ENCODE assay signal across 8 cellular contexts in genomic region chr19:2475702-2476450, GRCh38. TPM values are rescaled to one million over a fixed set of nuclear protein-coding genes. Genes with fewer than 3 reads are reported as not detected.
A peak's percentile ranks its signal among the peaks of the same experiment; 100 is the strongest.
DNase-seq lines count a peak whose midpoint lies in the region; ATAC-seq and TF ChIP-seq lines count a peak whose summit lies in the region.

A gene with protein sequence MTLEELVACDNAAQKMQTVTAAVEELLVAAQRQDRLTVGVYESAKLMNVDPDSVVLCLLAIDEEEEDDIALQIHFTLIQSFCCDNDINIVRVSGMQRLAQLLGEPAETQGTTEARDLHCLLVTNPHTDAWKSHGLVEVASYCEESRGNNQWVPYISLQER (plus strand): TSS chr19:2476127. CDS start chr19:2476359, 232 bp downstream.

- TF ChIP-seq CTCF in A673 (conservative IDR thresholded peaks at IDR 0.05; ENCODE audit: low read depth, low read length) (no peak), WERI-Rb-1 (IDR thresholded peaks at IDR 0.05; ENCODE audit: low read depth, low read length) (no peak), breast epithelium (IDR thresholded peaks at IDR 0.05) (peak in 2 of 3 donors; percentile 25 to 44)

- intact Hi-C loops in A673 (cut with micrococcal nuclease; ENCODE audit: unreplicated experiment) = loop anchor here (5.0 kb wide), 1 partner anchor 66 kb away; no protein-coding TSS in a partner anchor
- intact Hi-C loops in breast epithelium (cut with DNase I; ENCODE audit: low total_unique reads) = loop anchor here (5.0 kb wide), 1 partner anchor 101 kb away; no protein-coding TSS in a partner anchor

- peaks cover 33% of the 10 kb centered on the region for H3K4me1 ChIP-seq in A673 (ENCODE audit: insufficient read depth, low read length, poor library complexity, severe bottlenecking)
- H3K4me1 ChIP-seq in breast epithelium = peaks cover 0 to 11% of the 10 kb centered on the region in 2 donors

- H3K4me3 ChIP-seq in A673 (ENCODE audit: low read depth, low read length, poor library complexity, severe bottlenecking) (peak within 1 kb of the TSS; percentile 81), WERI-Rb-1 (ENCODE audit: low read depth, low read length) (peak within 1 kb of the TSS; percentile 83), breast epithelium (peak within 1 kb of the TSS; percentile 71 to 91 (median 79)), skin epidermis (peak within 1 kb of the TSS; percentile 58 to 98 (median 85))

- no peaks in the 10 kb centered on the region for H3K27me3 ChIP-seq in A673 (replicated peaks; ENCODE audit: insufficient read depth, low read depth, low read length, poor library complexity)
- peaks cover 5% of the 10 kb centered on the region for H3K27me3 ChIP-seq in WERI-Rb-1 (ENCODE audit: insufficient read depth, low read depth, severe bottlenecking)
- H3K27me3 ChIP-seq in breast epithelium = no peaks in the 10 kb centered on the region

- ATAC-seq in GM18861 (IDR thresholded peaks at IDR 0.05; ENCODE audit: unreplicated experiment) (peak; percentile 44), HG03135 (IDR thresholded peaks at IDR 0.05; ENCODE audit: unreplicated experiment) (peak; percentile 51)

- CTCF ChIA-PET in A673 (lab: Charles Lee) = interaction anchor here (0.6 to 3.6 kb wide), 7 partner anchors 18 to 161 kb away, joined by 3 to 23 read pairs (median 5); no protein-coding TSS in a partner anchor

- no TSS peak for BruUV-seq in A673 (replicated peaks; lab: Mats Ljungman, UMichigan)

- H3K9me3 ChIP-seq in A673 (ENCODE audit: low read depth, low read length, poor library complexity, severe bottlenecking) (no peaks in the 10 kb centered on the region), WERI-Rb-1 (ENCODE audit: severe bottlenecking) (no peaks in the 10 kb centered on the region), breast epithelium (no peaks in the 10 kb centered on the region)

- POLR2A ChIA-PET in A673 (lab: Charles Lee; ENCODE audit: low non-redundant PET) = interaction anchor here (0.5 to 1.5 kb wide), 18 partner anchors 8 to 1391 kb away, joined by 3 to 16 read pairs (median 4); no protein-coding TSS in a partner anchor

- DNase-seq in A673 (ENCODE audit: low spot score) (peak; percentile 98), NCI-H2196 treated with DMSO at 0.1 percent for 48 hours (lab: John Stamatoyannopoulos, UW; ENCODE audit: unreplicated experiment) (peak; percentile 85), WERI-Rb-1 (peak; percentile 96), breast epithelium (ENCODE audit: low spot score in 2 of 2) (peak; percentile 96 to 99), iPS-NIHi11 (ENCODE audit: low spot score) (peak; percentile 96)

- H3K27ac ChIP-seq in A673 (ENCODE audit: low read depth, low read length, poor library complexity, severe bottlenecking) (peak within 1 kb of the TSS; percentile 65), WERI-Rb-1 (peak within 1 kb of the TSS; percentile 50), breast epithelium (peak within 1 kb of the TSS; percentile 93 to 94), skin epidermis (peak within 1 kb of the TSS; percentile 37 to 98 (median 89))

- TF ChIP-seq POLR2A in breast epithelium (IDR thresholded peaks at IDR 0.05) = peak; percentile 100

- no peaks in the 10 kb centered on the region for H3K36me3 ChIP-seq in A673 (ENCODE audit: insufficient read depth, low read length, poor library complexity, severe bottlenecking)
- no peaks in the 10 kb centered on the region for H3K36me3 ChIP-seq in WERI-Rb-1
- H3K36me3 ChIP-seq in breast epithelium = no peaks in the 10 kb centered on the region

RNA-seq across cellular contexts. Expression of the gene that starts here (rescaled TPM):
- total RNA-seq in A673 (2021) = 12.3 and 16.4 TPM in 2 replicates
- total RNA-seq in breast epithelium = 100 to 1,000 TPM; 136 to 301 (median 172) TPM

Comparison
In these comparisons a context has a peak if more than half of its experiments do, and no peak if none do; other contexts are left out.
1. Peak in every context shown above with its lines: DNase-seq, ATAC-seq, H3K4me3 ChIP-seq and H3K27ac ChIP-seq.
2. CTCF ChIP-seq: peak in breast epithelium (2 of 3); none in A673 (single experiment) and WERI-Rb-1 (single experiment).